Comparison of ENCODE assay signal across 8 cellular contexts in the genomic region with DNA sequence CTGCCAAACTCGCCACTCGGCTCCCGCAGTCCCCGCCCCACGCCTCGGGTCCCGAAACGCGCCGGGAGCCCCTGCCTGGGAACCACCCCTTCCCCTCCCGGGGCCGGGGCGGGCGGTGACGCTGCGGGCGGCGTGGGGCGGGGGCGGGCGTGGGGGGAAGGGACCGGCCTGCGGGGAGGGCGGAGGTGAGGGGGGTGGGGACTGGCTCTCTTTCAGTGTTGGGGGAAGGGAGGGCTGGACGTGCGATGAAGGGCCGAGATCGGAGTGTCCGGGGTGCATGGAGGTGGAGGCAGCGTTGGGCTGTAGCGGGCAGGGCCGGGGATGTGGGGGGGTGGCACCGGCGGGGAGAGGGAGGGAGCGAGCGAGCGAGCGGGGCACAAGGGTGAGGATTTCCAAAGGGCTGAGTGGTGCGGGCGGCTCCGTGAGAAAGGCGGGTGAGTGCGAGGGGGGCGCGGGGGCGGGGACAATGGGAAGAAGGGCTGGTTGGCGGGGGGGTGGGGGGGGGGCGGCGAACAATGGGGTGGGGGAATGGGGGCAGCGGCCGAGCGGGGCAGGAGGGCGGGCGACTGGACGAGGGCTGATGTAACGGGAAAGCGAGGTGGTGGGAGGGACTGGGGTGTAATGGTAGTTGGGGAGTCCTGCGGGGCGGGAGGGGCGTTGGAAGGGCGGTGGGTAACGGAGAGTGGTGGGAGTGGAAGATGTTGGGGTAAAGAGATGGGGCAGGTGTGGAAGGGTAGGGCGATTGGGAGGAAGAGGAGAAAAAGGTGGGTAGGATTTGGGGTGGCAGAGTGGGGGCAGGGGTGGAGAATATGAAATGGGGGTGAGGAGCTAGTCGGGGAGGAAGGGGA. TPM values are rescaled to one million over a fixed set of nuclear protein-coding genes. Genes with fewer than 3 reads are reported as not detected.
DNase-seq lines count a peak whose midpoint lies in the region; ATAC-seq and TF ChIP-seq lines count a peak whose summit lies in the region.

No MANE protein-coding gene starts in this region.

- H3K27me3 Mint-ChIP-seq in activated naive CD8-positive, alpha-beta T cell treated with anti-CD3 and anti-CD28 coated beads, Interleukin-2, amount 50 U/mL, for 24 hours = no peaks in the 10 kb centered on the region

- TF ChIP-seq POLR2A in prostate gland (IDR thresholded peaks at IDR 0.05) (no peak), vagina (IDR thresholded peaks at IDR 0.05) (no peak)

- H3K36me3 Mint-ChIP-seq in activated naive CD8-positive, alpha-beta T cell treated with anti-CD3 and anti-CD28 coated beads, Interleukin-2, amount 50 U/mL, for 24 hours (ENCODE audit: low read depth) = no peaks in the 10 kb centered on the region

- H3K36me3 ChIP-seq in heart right ventricle = peaks cover 0 to 6% (median 0%) of the 10 kb centered on the region in 9 donors
- no peaks in the 10 kb centered on the region for H3K36me3 ChIP-seq in prostate gland
- no peaks in the 10 kb centered on the region for H3K36me3 ChIP-seq in vagina

- WGBS in heart right ventricle, 2 donors = 1 to 2% methylated on average over 19 to 63 of the region's 64 CpGs
- WGBS in prostate gland = 1% methylated on average over 41 of the region's 64 CpGs

- H3K27ac ChIP-seq in heart right ventricle (peak overlapping the region; percentile 74 to 99 (median 92)), prostate gland (peak overlapping the region; percentile 89 to 93), vagina (peak overlapping the region; percentile 94)

- no peaks in the 10 kb centered on the region for H3K9me3 Mint-ChIP-seq in activated naive CD8-positive, alpha-beta T cell treated with anti-CD3 and anti-CD28 coated beads, Interleukin-2, amount 50 U/mL, for 24 hours

- H3K4me3 ChIP-seq in heart right ventricle (peak overlapping the region; percentile 64 to 97 (median 80)), prostate gland (peak overlapping the region; percentile 89 to 94), vagina (peak overlapping the region; percentile 63 to 77)

- DNase-seq in A172 (ENCODE audit: low spot score) = peak; percentile 18
- peak; percentile 36 for DNase-seq in RPMI8226
- DNase-seq in activated naive CD8-positive, alpha-beta T cell treated with anti-CD3 and anti-CD28 coated beads, Interleukin-2, amount 50 U/mL, for 24 hours = peak; percentile 56
- DNase-seq in heart right ventricle = peak; percentile 72 to 73
- peak; percentile 60 for DNase-seq in prostate gland (ENCODE audit: low spot score)
- DNase-seq in vagina (ENCODE audit: extremely low spot score in 2 of 2) = no peak

- ATAC-seq in GM18511 (IDR thresholded peaks at IDR 0.05; ENCODE audit: unreplicated experiment) (peak; percentile 31), HG03095 (IDR thresholded peaks at IDR 0.05; ENCODE audit: unreplicated experiment) (peak; percentile 20), heart right ventricle (peak; percentile 21 to 80 (median 42))
- ATAC-seq in activated naive CD8-positive, alpha-beta T cell treated with anti-CD3 and anti-CD28 coated beads, Interleukin-2, amount 50 U/mL, for 24 hours = peak; percentile 13

- H3K4me3 Mint-ChIP-seq in activated naive CD8-positive, alpha-beta T cell treated with anti-CD3 and anti-CD28 coated beads, Interleukin-2, amount 50 U/mL, for 24 hours = peak overlapping the region; percentile 90

- TF ChIP-seq CTCF in heart right ventricle (IDR thresholded peaks at IDR 0.05) (no peak), prostate gland (IDR thresholded peaks at IDR 0.05) (no peak), vagina (IDR thresholded peaks at IDR 0.05) (no peak)

- peaks cover 19% of the 10 kb centered on the region for H3K4me1 Mint-ChIP-seq in activated naive CD8-positive, alpha-beta T cell treated with anti-CD3 and anti-CD28 coated beads, Interleukin-2, amount 50 U/mL, for 24 hours

- H3K9me3 ChIP-seq in heart right ventricle (no peaks in the 10 kb centered on the region), prostate gland (no peaks in the 10 kb centered on the region), vagina (no peaks in the 10 kb centered on the region)

- intact Hi-C loops in heart right ventricle (cut with DNase I) = loop anchor here in 7 of 10 donors (2.0 to 10.0 kb wide), 6 partner anchors 54 to 194 kb away; a partner anchor contains a TSS
- intact Hi-C loops in prostate gland (cut with DNase I) = loop anchor here (5.0 kb wide), 2 partner anchors 54 to 194 kb away; a partner anchor contains a TSS
- intact Hi-C loops in vagina (cut with DNase I) = loop anchor here (5.0 kb wide), 1 partner anchor 194 kb away; a partner anchor contains a TSS

- H3K27ac Mint-ChIP-seq in activated naive CD8-positive, alpha-beta T cell treated with anti-CD3 and anti-CD28 coated beads, Interleukin-2, amount 50 U/mL, for 24 hours = peak overlapping the region; percentile 75

- H3K4me1 ChIP-seq in heart right ventricle (peaks cover 0 to 28% (median 16%) of the 10 kb centered on the region in 9 donors), prostate gland (replicated peaks) (no peaks in the 10 kb centered on the region), vagina (peaks cover 8% of the 10 kb centered on the region)

- H3K27me3 ChIP-seq in heart right ventricle = no peaks in the 10 kb centered on the region
- H3K27me3 ChIP-seq in prostate gland (replicated peaks; ENCODE audit: insufficient read depth) = no peaks in the 10 kb centered on the region
- no peaks in the 10 kb centered on the region for H3K27me3 ChIP-seq in vagina

RNA-seq across cellular contexts. Expression of a gene that starts 0.6 kb away (rescaled TPM):
- 33.6 and 51.4 TPM in 2 replicates for total RNA-seq in A172 (2014; rRNA removed; shearing (Covaris generic))
- total RNA-seq in heart right ventricle (10 to 100 TPM; 30.6 to 48.7 (median 37.6) TPM), prostate gland (10 to 100 TPM; 23.0 to 49.1 TPM), vagina (47.4 TPM)
- polyA plus RNA-seq in heart right ventricle = 10 to 100 TPM; 11.0 to 21.1 TPM

Comparison
In these comparisons a context has a peak if more than half of its experiments do, and no peak if none do; other contexts are left out.
1. DNase-seq: peak in A172 (single experiment), RPMI8226 (single experiment), activated naive CD8-positive, alpha-beta T cell treated with anti-CD3 and anti-CD28 coated beads, Interleukin-2, amount 50 U/mL, for 24 hours (single experiment), heart right ventricle (2 of 2) and prostate gland (single experiment); none in vagina (0 of 2).
2. Peak in every context shown above with its lines, with median percentiles within 50 percentile points of each other: ATAC-seq, H3K27ac ChIP-seq and H3K4me3 ChIP-seq.